In the genomic region with DNA sequence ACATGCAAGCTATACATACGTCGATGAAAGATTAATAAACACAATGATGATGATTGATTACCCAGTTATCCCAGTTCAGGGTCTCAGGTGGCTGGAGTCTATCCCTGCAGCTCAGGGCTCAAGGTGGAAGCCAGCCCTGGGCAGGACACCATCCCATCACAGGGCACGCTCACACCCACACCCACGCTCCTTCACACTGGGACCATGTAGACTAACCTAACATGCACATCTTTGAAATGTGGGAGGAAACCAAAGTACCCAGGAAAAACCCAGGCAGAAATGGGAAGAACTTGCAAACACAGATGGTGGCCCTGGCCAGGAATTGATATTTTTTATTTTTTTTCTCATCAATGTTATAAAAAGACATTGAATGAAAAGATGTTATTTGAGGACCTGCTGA, we compare ENCODE assay signal across 16 cellular contexts.
DNase-seq lines count a peak whose midpoint lies in the region; ATAC-seq, FAIRE-seq and TF ChIP-seq lines count a peak whose summit lies in the region.
"Had no signal": no experiment of that assay in that cellular context is flagged by ENCODE, and none has a peak within 500 bp of the region (broad histone marks: within the 10 kb centered on the region; RNA-seq: fewer than 3 reads in every experiment).

No MANE protein-coding gene starts in this region.

- H3K4me3 Mint-ChIP-seq in MCF 10A (ENCODE audit: unreplicated experiment), result peak overlapping the region; percentile 70
- no peak overlapping the region for H3K4me3 Mint-ChIP-seq in astrocyte (ENCODE audit: unreplicated experiment)
- H3K4me3 Mint-ChIP-seq in endodermal cell, result no peak overlapping the region

- H3K14ac ChIP-seq in mesenchymal stem cell (ENCODE audit: low read length in 2 of 2), result no peak overlapping the region

- 95% methylated on average over 4 of the region's 4 CpGs for WGBS in mesenchymal stem cell
- 96 to 100% methylated on average over 2 to 4 of the region's 4 CpGs for WGBS in endodermal cell (ENCODE audit: insufficient coverage in 1 of 2, insufficient read length in 1 of 2), 2 experiments

- no peak for TF ChIP-seq CTCF in MCF 10A (IDR thresholded peaks at IDR 0.05; ENCODE audit: unreplicated experiment)
- no peak for TF ChIP-seq CTCF in breast epithelium (IDR thresholded peaks at IDR 0.05)
- no peak for TF ChIP-seq CTCF in astrocyte (IDR thresholded peaks at IDR 0.05; ENCODE audit: insufficient read depth, low read depth, low read length)
- TF ChIP-seq CTCF in endodermal cell (conservative IDR thresholded peaks at IDR 0.05), result no peak

- H3K27ac Mint-ChIP-seq in MCF 10A (ENCODE audit: low read depth, unreplicated experiment) (no peak overlapping the region), astrocyte (ENCODE audit: unreplicated experiment) (no peak overlapping the region), endodermal cell (no peak overlapping the region)

- H3K4me2 ChIP-seq in astrocyte (ENCODE audit: low read length) (peak overlapping the region; percentile 59), mesenchymal stem cell (ENCODE audit: low read length, poor library complexity, severe bottlenecking) (no peak overlapping the region)

- H2BK15ac ChIP-seq in mesenchymal stem cell (ENCODE audit: low read depth, poor library complexity, severe bottlenecking), result no peak overlapping the region

- no peaks in the 10 kb centered on the region for H4K20me1 ChIP-seq in astrocyte (ENCODE audit: insufficient read depth, low read length)

- peak overlapping the region; percentile 6 for H4K91ac ChIP-seq in mesenchymal stem cell (ENCODE audit: low read length)

- POLR2A ChIA-PET in MCF 10A (lab: Yijun Ruan, JAX), result interaction anchor here (0.6 to 2.6 kb wide), 8 partner anchors 13 to 1051 kb away, joined by 3 to 9 read pairs (median 3); partner anchors contain the start of gene MCTP2

- H3K27me3 ChIP-seq in breast epithelium (no peaks in the 10 kb centered on the region), astrocyte (ENCODE audit: insufficient read depth, low read length) (no peaks in the 10 kb centered on the region), mesenchymal stem cell (ENCODE audit: control insufficient read depth in 1 of 2, insufficient read depth in 1 of 2, low read length in 2 of 2) (no peaks in the 10 kb centered on the region), endodermal cell (ENCODE audit: control insufficient read depth, insufficient read depth, low read length, poor library complexity, severe bottlenecking) (peaks cover 4% of the 10 kb centered on the region)

- no peak for TF ChIP-seq POLR2A in breast epithelium (IDR thresholded peaks at IDR 0.05)
- TF ChIP-seq POLR2A in GM12892 (IDR thresholded peaks at IDR 0.05; ENCODE audit: low read depth, low read length), result no peak

- H3K36me3 Mint-ChIP-seq in MCF 10A (ENCODE audit: insufficient read depth, unreplicated experiment) (no peaks in the 10 kb centered on the region), astrocyte (ENCODE audit: low read depth, unreplicated experiment) (no peaks in the 10 kb centered on the region), endodermal cell (ENCODE audit: low read depth) (no peaks in the 10 kb centered on the region)

- H3K9ac ChIP-seq in astrocyte (ENCODE audit: low read length) (no peak overlapping the region), mesenchymal stem cell (ENCODE audit: low read length) (no peak overlapping the region), endodermal cell (ENCODE audit: extremely low read depth, low read length, poor library complexity, severe bottlenecking) (no peak overlapping the region)

- BruUV-seq in MCF 10A (replicated peaks; lab: Mats Ljungman, UMichigan), result no TSS peak

- H2AK5ac ChIP-seq in mesenchymal stem cell (ENCODE audit: low read length, severe bottlenecking), result no peak overlapping the region

- no peaks in the 10 kb centered on the region for H3K79me1 ChIP-seq in mesenchymal stem cell (replicated peaks; ENCODE audit: low read length, poor library complexity, severe bottlenecking)

- peak overlapping the region in 1 of 2 experiments; percentile 18 for H3K18ac ChIP-seq in mesenchymal stem cell (ENCODE audit: low read depth in 1 of 2, low read length in 2 of 2)

- no peak overlapping the region for H2BK120ac ChIP-seq in mesenchymal stem cell (ENCODE audit: low read depth, low read length)

- no peak overlapping the region for H3K4me3 ChIP-seq in breast epithelium
- H3K4me3 ChIP-seq in astrocyte (ENCODE audit: insufficient read depth, low read depth, low read length), result no peak overlapping the region
- no peak overlapping the region for H3K4me3 ChIP-seq in mesenchymal stem cell (ENCODE audit: insufficient read depth in 1 of 2, low read depth in 1 of 2, low read length in 2 of 2)
- H3K4me3 ChIP-seq in endodermal cell (ENCODE audit: low read length), result no peak overlapping the region

- peaks cover 25% of the 10 kb centered on the region for H3K4me1 Mint-ChIP-seq in MCF 10A (ENCODE audit: insufficient read depth, unreplicated experiment)
- peaks cover 11% of the 10 kb centered on the region for H3K4me1 Mint-ChIP-seq in astrocyte (ENCODE audit: low read depth, unreplicated experiment)
- peaks cover 14% of the 10 kb centered on the region for H3K4me1 Mint-ChIP-seq in endodermal cell

- no peak for ATAC-seq in HG03045 (IDR thresholded peaks at IDR 0.05; ENCODE audit: unreplicated experiment)

- no peak overlapping the region for H3K4ac ChIP-seq in mesenchymal stem cell (ENCODE audit: low read depth in 1 of 2, low read length in 2 of 2)

- H3K36me3 ChIP-seq in breast epithelium (no peaks in the 10 kb centered on the region), astrocyte (ENCODE audit: insufficient read depth, low read length) (no peaks in the 10 kb centered on the region), mesenchymal stem cell (ENCODE audit: control insufficient read depth in 1 of 2, insufficient read depth in 2 of 2, low read depth in 1 of 2, low read length in 2 of 2) (no peaks in the 10 kb centered on the region), endodermal cell (ENCODE audit: control insufficient read depth, insufficient read depth, low read length) (no peaks in the 10 kb centered on the region)

- no peaks in the 10 kb centered on the region for H3K27me3 Mint-ChIP-seq in MCF 10A (ENCODE audit: insufficient read depth, unreplicated experiment)
- H3K27me3 Mint-ChIP-seq in astrocyte (ENCODE audit: low read depth, unreplicated experiment), result peaks cover 2% of the 10 kb centered on the region
- peaks cover 10% of the 10 kb centered on the region for H3K27me3 Mint-ChIP-seq in endodermal cell (ENCODE audit: insufficient read depth)

- H3K9me3 ChIP-seq in breast epithelium, result no peaks in the 10 kb centered on the region
- H3K9me3 ChIP-seq in astrocyte (ENCODE audit: insufficient read depth, low read depth, low read length), result no peaks in the 10 kb centered on the region
- H3K9me3 ChIP-seq in mesenchymal stem cell (ENCODE audit: control insufficient read depth, low read length), result no peaks in the 10 kb centered on the region
- H3K9me3 ChIP-seq in endodermal cell (ENCODE audit: control insufficient read depth, low read length), result no peaks in the 10 kb centered on the region

- CTCF ChIA-PET in MCF 10A (lab: Yijun Ruan, JAX), result interaction anchor here (0.7 to 2.2 kb wide), 5 partner anchors 37 to 83 kb away, joined by 3 to 10 read pairs (median 7); no protein-coding TSS in a partner anchor

- no peaks in the 10 kb centered on the region for H3K4me1 ChIP-seq in breast epithelium
- H3K4me1 ChIP-seq in astrocyte (ENCODE audit: insufficient read depth, low read length), result peaks cover 15% of the 10 kb centered on the region
- H3K4me1 ChIP-seq in mesenchymal stem cell (ENCODE audit: control insufficient read depth, insufficient read depth, low read depth, low read length), result peaks cover 9% of the 10 kb centered on the region
- no peaks in the 10 kb centered on the region for H3K4me1 ChIP-seq in endodermal cell (ENCODE audit: control insufficient read depth, insufficient read depth, low read length)

- H3K27ac ChIP-seq in breast epithelium (no peak overlapping the region), astrocyte (ENCODE audit: low read depth, low read length) (no peak overlapping the region), mesenchymal stem cell (ENCODE audit: low read length, poor library complexity, severe bottlenecking) (no peak overlapping the region), endodermal cell (ENCODE audit: low read depth, low read length) (no peak overlapping the region)
- H3K27ac ChIP-seq: 22Rv1, HL-60 had no signal

- no peaks in the 10 kb centered on the region for H3K79me2 ChIP-seq in astrocyte (ENCODE audit: insufficient read depth, low read length)

- H4K8ac ChIP-seq in mesenchymal stem cell (ENCODE audit: low read length), result no peak overlapping the region

- H3K23ac ChIP-seq in mesenchymal stem cell (ENCODE audit: low read length in 2 of 2), result no peak overlapping the region

- DNase-seq in MCF 10A (ENCODE audit: unreplicated experiment) (no peak), breast epithelium (ENCODE audit: low spot score in 2 of 2) (no peak), astrocyte (ENCODE audit: low read depth) (no peak), mesenchymal stem cell (no peak), GM12892 (ENCODE audit: insufficient read length) (no peak), endodermal cell (no peak), COLO668 (lab: John Stamatoyannopoulos, UW; ENCODE audit: unreplicated experiment) (no peak)
- DNase-seq: C1 segment of cervical spinal cord, COR-L47, DMS153, KG1, NCI-H2029 treated with DMSO at 0.1 percent for 48 hours, NCI-H510A treated with DMSO at 0.1 percent for 48 hours had no signal

- FAIRE-seq in astrocyte (lab: Jason Lieb, UNC), result no peak
- no peak for FAIRE-seq in GM12892 (lab: Jason Lieb, UNC)

- no peak overlapping the region for H2BK5ac ChIP-seq in mesenchymal stem cell (ENCODE audit: low read depth, low read length, poor library complexity, severe bottlenecking)

- H2AFZ ChIP-seq in astrocyte (ENCODE audit: low read depth, low read length) (no peak overlapping the region), mesenchymal stem cell (ENCODE audit: low read depth, low read length) (no peak overlapping the region)

- no peaks in the 10 kb centered on the region for H3K9me3 Mint-ChIP-seq in MCF 10A (ENCODE audit: unreplicated experiment)
- no peaks in the 10 kb centered on the region for H3K9me3 Mint-ChIP-seq in astrocyte (ENCODE audit: unreplicated experiment)
- H3K9me3 Mint-ChIP-seq in endodermal cell, result no peaks in the 10 kb centered on the region

- intact Hi-C loops in MCF 10A (cut with micrococcal nuclease) (no loop called here), breast epithelium (cut with DNase I; ENCODE audit: low total_unique reads) (no loop called here)

- H2BK12ac ChIP-seq in mesenchymal stem cell (ENCODE audit: low read length in 2 of 2), result no peak overlapping the region
